Comparison of ENCODE assay signal across 30 cellular contexts in genomic region chr10:116610443-116611152, GRCh38. TPM values are rescaled to one million over a fixed set of nuclear protein-coding genes. Genes with fewer than 3 reads are reported as not detected.
"Had no signal": no experiment of that assay in that cellular context is flagged by ENCODE, and none has a peak within 500 bp of the region (broad histone marks: within the 10 kb centered on the region; RNA-seq: fewer than 3 reads in every experiment).

No MANE protein-coding gene starts in this region.

- H3K4me3 Mint-ChIP-seq: memory B cell; naive B cell; natural killer cell treated with Interleukin-12 subunit alpha and Interleukin-12 subunit beta and Interleukin-15 and Interleukin-18, amount 100 ng/mL, for 72 hours had no signal

- H3K4me3 ChIP-seq: gastrocnemius medialis, lung, mucosa of descending colon, prostate gland, uterus had no signal

- H3K36me3 Mint-ChIP-seq: memory B cell; naive B cell; natural killer cell treated with Interleukin-12 subunit alpha and Interleukin-12 subunit beta and Interleukin-15 and Interleukin-18, amount 100 ng/mL, for 72 hours had no signal

- H3K9me3 ChIP-seq: gastrocnemius medialis, mucosa of descending colon, prostate gland, right atrium auricular region, sigmoid colon, suprapubic skin, transverse colon, upper lobe of right lung, uterus had no signal

- H3K4me1 Mint-ChIP-seq: memory B cell, naive B cell had no signal

- H3K36me3 ChIP-seq: gastrocnemius medialis, prostate gland, right atrium auricular region, sigmoid colon, suprapubic skin, transverse colon, upper lobe of right lung, uterus had no signal

- H3K4me1 ChIP-seq: gastrocnemius medialis, prostate gland, right atrium auricular region, upper lobe of right lung, uterus had no signal

- H3K27ac ChIP-seq: epithelial cell of prostate, gastrocnemius medialis, prostate gland, right atrium auricular region, sigmoid colon, suprapubic skin, upper lobe of right lung, uterus had no signal

- FAIRE-seq: kidney had no signal

- H3K27ac Mint-ChIP-seq: memory B cell; natural killer cell treated with Interleukin-12 subunit alpha and Interleukin-12 subunit beta and Interleukin-15 and Interleukin-18, amount 100 ng/mL, for 72 hours; stimulated activated naive CD8-positive, alpha-beta T cell treated with anti-CD3 and anti-CD28 coated beads, Interleukin-15, amount 100 ng/mL, for 72 hours had no signal

- DNase-seq: cerebellar nuclear complex; cortex of kidney; foreskin fibroblast; gastrocnemius medialis; head of caudate nucleus; kidney; naive B cell; sigmoid colon; stimulated activated CD4-positive, alpha-beta T cell treated with anti-CD3 and anti-CD28 coated beads, Interleukin-15, amount 100 ng/mL, for 24 hours; stimulated activated CD4-positive, alpha-beta T cell treated with anti-CD3 and anti-CD28 coated beads, Interleukin-2, amount 100 ng/mL, for 48 hours; stimulated activated CD8-positive, alpha-beta memory T cell treated with anti-CD3 and anti-CD28 coated beads, Interleukin-4, amount 100 ng/mL, for 48 hours; stimulated activated naive CD4-positive, alpha-beta T cell; stimulated activated naive CD8-positive, alpha-beta T cell treated with anti-CD3 and anti-CD28 coated beads, Interleukin-15, amount 100 ng/mL, for 72 hours; transverse colon; upper lobe of right lung; uterus had no signal

- H3K27me3 ChIP-seq: right atrium auricular region, uterus had no signal

- ATAC-seq: gastrocnemius medialis had no signal

- H3K9me3 Mint-ChIP-seq: natural killer cell treated with Interleukin-12 subunit alpha and Interleukin-12 subunit beta and Interleukin-15 and Interleukin-18, amount 100 ng/mL, for 72 hours; stimulated activated naive CD8-positive, alpha-beta T cell treated with anti-CD3 and anti-CD28 coated beads, Interleukin-15, amount 100 ng/mL, for 72 hours had no signal

RNA-seq across cellular contexts. Expression of gene PNLIPRP2, which starts 10.2 kb away (rescaled TPM):
- total RNA-seq: dermis microvascular lymphatic vessel endothelial cell; esophagus mucosa; gastrocnemius medialis; glomerular endothelial cell; kidney; liver; natural killer cell treated with Interleukin-12 subunit alpha and Interleukin-12 subunit beta and Interleukin-15 and Interleukin-18, amount 100 ng/mL, for 72 hours; omental fat pad; prostate gland; right atrium auricular region; sigmoid colon; skeletal muscle tissue; suprapubic skin; upper lobe of right lung; uterus had no signal
- polyA plus RNA-seq: liver had no signal

RNA-seq across cellular contexts. Expression of gene PNLIPRP1, which starts 19.8 kb away (rescaled TPM):
- total RNA-seq: dermis microvascular lymphatic vessel endothelial cell; esophagus mucosa; gastrocnemius medialis; glomerular endothelial cell; kidney; liver; natural killer cell treated with Interleukin-12 subunit alpha and Interleukin-12 subunit beta and Interleukin-15 and Interleukin-18, amount 100 ng/mL, for 72 hours; omental fat pad; prostate gland; right atrium auricular region; sigmoid colon; skeletal muscle tissue; suprapubic skin; transverse colon; upper lobe of right lung; uterus had no signal
- polyA plus RNA-seq: liver had no signal
